1 cellular context compared by ENCODE assay signal in the genomic region with DNA sequence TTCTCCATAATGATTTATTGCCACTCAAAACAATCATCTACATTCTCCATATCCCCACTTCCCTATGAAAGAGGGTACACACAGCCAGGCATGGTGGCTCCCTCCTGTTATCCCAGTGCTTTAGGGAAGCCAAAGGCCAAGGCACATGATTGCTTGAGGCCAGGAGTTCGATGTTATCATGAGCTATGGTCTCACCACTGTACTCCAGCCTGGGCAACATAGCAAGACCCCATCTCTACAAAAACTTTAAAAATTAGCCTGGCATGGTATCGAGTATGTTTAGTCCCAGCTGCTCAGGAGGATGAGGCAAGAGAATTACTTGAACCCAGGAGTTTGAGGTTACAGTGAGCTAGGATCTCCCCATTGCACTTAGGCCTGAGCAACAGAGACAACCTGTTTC.
TF ChIP-seq lines count a peak whose summit lies in the region.

No MANE protein-coding gene starts in this region.

TF ChIP-seq in K562, 482 proteins besides CTCF, POLR2A, EP300 and RAD21 (continued from another document):
- TF ChIP-seq, protein P1, sequence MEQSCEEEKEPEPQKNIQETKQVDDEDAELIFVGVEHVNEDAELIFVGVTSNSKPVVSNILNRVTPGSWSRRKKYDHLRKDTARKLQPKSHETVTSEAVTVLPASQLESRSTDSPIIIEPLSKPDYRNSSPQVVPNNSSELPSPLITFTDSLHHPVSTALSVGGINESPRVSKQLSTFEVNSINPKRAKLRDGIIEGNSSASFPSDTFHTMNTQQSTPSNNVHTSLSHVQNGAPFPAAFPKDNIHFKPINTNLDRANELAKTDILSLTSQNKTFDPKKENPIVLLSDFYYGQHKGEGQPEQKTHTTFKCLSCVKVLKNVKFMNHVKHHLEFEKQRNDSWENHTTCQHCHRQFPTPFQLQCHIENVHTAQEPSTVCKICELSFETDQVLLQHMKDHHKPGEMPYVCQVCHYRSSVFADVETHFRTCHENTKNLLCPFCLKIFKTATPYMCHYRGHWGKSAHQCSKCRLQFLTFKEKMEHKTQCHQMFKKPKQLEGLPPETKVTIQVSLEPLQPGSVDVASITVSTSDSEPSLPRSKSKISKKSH (CRISPR knock-in tag; IDR thresholded peaks at IDR 0.05) = no peak
- TF ChIP-seq, protein P2, sequence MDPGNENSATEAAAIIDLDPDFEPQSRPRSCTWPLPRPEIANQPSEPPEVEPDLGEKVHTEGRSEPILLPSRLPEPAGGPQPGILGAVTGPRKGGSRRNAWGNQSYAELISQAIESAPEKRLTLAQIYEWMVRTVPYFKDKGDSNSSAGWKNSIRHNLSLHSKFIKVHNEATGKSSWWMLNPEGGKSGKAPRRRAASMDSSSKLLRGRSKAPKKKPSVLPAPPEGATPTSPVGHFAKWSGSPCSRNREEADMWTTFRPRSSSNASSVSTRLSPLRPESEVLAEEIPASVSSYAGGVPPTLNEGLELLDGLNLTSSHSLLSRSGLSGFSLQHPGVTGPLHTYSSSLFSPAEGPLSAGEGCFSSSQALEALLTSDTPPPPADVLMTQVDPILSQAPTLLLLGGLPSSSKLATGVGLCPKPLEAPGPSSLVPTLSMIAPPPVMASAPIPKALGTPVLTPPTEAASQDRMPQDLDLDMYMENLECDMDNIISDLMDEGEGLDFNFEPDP (CRISPR knock-in tag; IDR thresholded peaks at IDR 0.05) = no peak
- TF ChIP-seq HSF4 (CRISPR knock-in tag; IDR thresholded peaks at IDR 0.05; ENCODE audit: borderline replicate concordance) (no peak), HIVEP1 (CRISPR knock-in tag; IDR thresholded peaks at IDR 0.05) (no peak), HNRNPLL (IDR thresholded peaks at IDR 0.05; ENCODE audit: low read depth, low read length, poor library complexity, severe bottlenecking) (no peak), MEIS2 (IDR thresholded peaks at IDR 0.05; ENCODE audit: partially characterized antibody) (peak; percentile 39), DMBX1 (CRISPR knock-in tag; IDR thresholded peaks at IDR 0.05; ENCODE audit: borderline replicate concordance) (no peak), ZNF76 (CRISPR knock-in tag; IDR thresholded peaks at IDR 0.05; ENCODE audit: borderline replicate concordance) (no peak), ARID1B (IDR thresholded peaks at IDR 0.05) (no peak), TBP (optimal IDR thresholded peaks at IDR 0.05; ENCODE audit: low read depth, low read length) (no peak), CEBPB (tag; IDR thresholded peaks at IDR 0.05) (no peak), ZC3H11A (IDR thresholded peaks at IDR 0.05; ENCODE audit: low read depth, low read length) (no peak), BCOR (IDR thresholded peaks at IDR 0.05) (peak; percentile 80), CHD2 (IDR thresholded peaks at IDR 0.05; ENCODE audit: low read depth, low read length) (no peak), ZNF347 (CRISPR knock-in tag; IDR thresholded peaks at IDR 0.05; ENCODE audit: low read depth) (no peak), ZFP30 (CRISPR knock-in tag; IDR thresholded peaks at IDR 0.05; ENCODE audit: borderline replicate concordance) (no peak), ZNF121 (CRISPR knock-in tag; conservative IDR thresholded peaks at IDR 0.05) (peak; percentile 98), CBFA2T2 (conservative IDR thresholded peaks at IDR 0.05) (no peak)
- TF ChIP-seq, protein P3, sequence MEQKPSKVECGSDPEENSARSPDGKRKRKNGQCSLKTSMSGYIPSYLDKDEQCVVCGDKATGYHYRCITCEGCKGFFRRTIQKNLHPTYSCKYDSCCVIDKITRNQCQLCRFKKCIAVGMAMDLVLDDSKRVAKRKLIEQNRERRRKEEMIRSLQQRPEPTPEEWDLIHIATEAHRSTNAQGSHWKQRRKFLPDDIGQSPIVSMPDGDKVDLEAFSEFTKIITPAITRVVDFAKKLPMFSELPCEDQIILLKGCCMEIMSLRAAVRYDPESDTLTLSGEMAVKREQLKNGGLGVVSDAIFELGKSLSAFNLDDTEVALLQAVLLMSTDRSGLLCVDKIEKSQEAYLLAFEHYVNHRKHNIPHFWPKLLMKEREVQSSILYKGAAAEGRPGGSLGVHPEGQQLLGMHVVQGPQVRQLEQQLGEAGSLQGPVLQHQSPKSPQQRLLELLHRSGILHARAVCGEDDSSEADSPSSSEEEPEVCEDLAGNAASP (IDR thresholded peaks at IDR 0.05) = no peak
- TF ChIP-seq, protein P4, sequence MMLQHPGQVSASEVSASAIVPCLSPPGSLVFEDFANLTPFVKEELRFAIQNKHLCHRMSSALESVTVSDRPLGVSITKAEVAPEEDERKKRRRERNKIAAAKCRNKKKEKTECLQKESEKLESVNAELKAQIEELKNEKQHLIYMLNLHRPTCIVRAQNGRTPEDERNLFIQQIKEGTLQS (IDR thresholded peaks at IDR 0.05) = no peak
- TF ChIP-seq, protein P4 (CRISPR knock-in tag; conservative IDR thresholded peaks at IDR 0.05) = no peak
